29 cellular contexts compared by ENCODE assay signal in genomic region chr6:30031381-30031780, GRCh38. TPM values are rescaled to one million over a fixed set of nuclear protein-coding genes. Genes with fewer than 3 reads are reported as not detected.
"Had no signal": no experiment of that assay in that cellular context is flagged by ENCODE, and none has a peak within 500 bp of the region (broad histone marks: within the 10 kb centered on the region; RNA-seq: fewer than 3 reads in every experiment).

No MANE protein-coding gene starts in this region.

- H3K36me3 ChIP-seq: thoracic aorta, thyroid gland, transverse colon, upper lobe of left lung, upper lobe of right lung, uterus, vagina had no signal

- DNase-seq: stimulated activated CD4-positive, alpha-beta T cell treated with anti-CD3 and anti-CD28 coated beads, Interleukin-2, amount 100 ng/mL, for 48 hours; stimulated activated CD4-positive, alpha-beta T cell treated with anti-CD3 and anti-CD28 coated beads, Interleukin-4, amount 100 ng/mL, for 1 hour; stimulated activated CD4-positive, alpha-beta T cell treated with anti-CD3 and anti-CD28 coated beads, Interleukin-4, amount 100 ng/mL, for 24 hours; stimulated activated CD4-positive, alpha-beta T cell treated with anti-CD3 and anti-CD28 coated beads, Interleukin-4, amount 100 ng/mL, for 4 hours; stimulated activated CD8-positive, alpha-beta memory T cell treated with anti-CD3 and anti-CD28 coated beads, Interleukin-4, amount 100 ng/mL, for 48 hours; stimulated activated naive B cell treated with anti-CD40 and anti-IgM and Interleukin-4, amounts not matched to agents 10 μg/mL and 1 μg/mL and 100 μg/mL, for 72 hours; stimulated activated naive CD4-positive, alpha-beta T cell; stimulated activated naive CD4-positive, alpha-beta T cell treated with Interleukin-2 at 50 U/mL for 16 hours; stimulated activated naive CD8-positive, alpha-beta T cell treated with anti-CD3 and anti-CD28 coated beads, Interleukin-15, amount 100 ng/mL, for 72 hours; stimulated activated naive CD8-positive, alpha-beta T cell treated with anti-CD3 and anti-CD28 coated beads, Interleukin-15, Interleukin-2, amounts not matched to agents 100 U/mL and 50 U/mL, for 24 hours; stomach; substantia nigra; testis; thyroid gland; tibial artery; transverse colon; trophoblast cell; upper lobe of left lung; upper lobe of right lung; uterus had no signal

- H3K4me1 ChIP-seq: stomach, suprapubic skin, testis, thyroid gland, tibial artery, tibial nerve, transverse colon, upper lobe of left lung, upper lobe of right lung, uterus, vagina had no signal

- ATAC-seq: stimulated activated effector memory CD8-positive, alpha-beta T cell treated with anti-CD3 and anti-CD28 coated beads, Interleukin-12 subunit alpha, Interleukin-12 subunit beta, amount 100 ng/mL, for 72 hours; stimulated activated memory B cell treated with anti-CD40 and anti-IgM and Interleukin-4, amounts not matched to agents 10 μg/mL and 1 μg/mL and 100 μg/mL, for 72 hours; stimulated activated naive B cell treated with anti-CD40 and anti-IgM and Interleukin-4, amounts not matched to agents 10 μg/mL and 1 μg/mL and 100 μg/mL, for 72 hours; stimulated activated naive CD8-positive, alpha-beta T cell treated with anti-CD3 and anti-CD28 coated beads, Interleukin-15, amount 100 ng/mL, for 72 hours; stimulated activated naive CD8-positive, alpha-beta T cell treated with anti-CD3 and anti-CD28 coated beads, Interleukin-15, Interleukin-2, amounts not matched to agents 100 U/mL and 50 U/mL, for 24 hours; upper lobe of right lung had no signal

- H3K4me3 ChIP-seq: stomach, suprapubic skin, testis, thoracic aorta, thyroid gland, tibial artery, tibial nerve, transverse colon, upper lobe of left lung, upper lobe of right lung, uterus, vagina had no signal

- H3K27me3 ChIP-seq: stomach, suprapubic skin, testis, thyroid gland, tibial artery, tibial nerve, transverse colon, upper lobe of left lung, upper lobe of right lung, uterus, vagina had no signal

- FAIRE-seq: urothelium cell line had no signal

- H3K27ac ChIP-seq: stomach, suprapubic skin, testis, thoracic aorta, thyroid gland, tibial artery, tibial nerve, transverse colon, upper lobe of left lung, upper lobe of right lung, uterus, vagina had no signal

- H3K9me3 ChIP-seq: stomach, suprapubic skin, testis, thoracic aorta, thyroid gland, tibial artery, tibial nerve, transverse colon, upper lobe of left lung, upper lobe of right lung, uterus, vagina had no signal

RNA-seq across cellular contexts. Expression of gene RNF39, which starts 44.2 kb away (rescaled TPM):
- total RNA-seq: subcutaneous adipose tissue, temporal lobe, thoracic aorta, thyroid gland had no signal
